18 cellular contexts compared by ENCODE assay signal in the genomic region with DNA sequence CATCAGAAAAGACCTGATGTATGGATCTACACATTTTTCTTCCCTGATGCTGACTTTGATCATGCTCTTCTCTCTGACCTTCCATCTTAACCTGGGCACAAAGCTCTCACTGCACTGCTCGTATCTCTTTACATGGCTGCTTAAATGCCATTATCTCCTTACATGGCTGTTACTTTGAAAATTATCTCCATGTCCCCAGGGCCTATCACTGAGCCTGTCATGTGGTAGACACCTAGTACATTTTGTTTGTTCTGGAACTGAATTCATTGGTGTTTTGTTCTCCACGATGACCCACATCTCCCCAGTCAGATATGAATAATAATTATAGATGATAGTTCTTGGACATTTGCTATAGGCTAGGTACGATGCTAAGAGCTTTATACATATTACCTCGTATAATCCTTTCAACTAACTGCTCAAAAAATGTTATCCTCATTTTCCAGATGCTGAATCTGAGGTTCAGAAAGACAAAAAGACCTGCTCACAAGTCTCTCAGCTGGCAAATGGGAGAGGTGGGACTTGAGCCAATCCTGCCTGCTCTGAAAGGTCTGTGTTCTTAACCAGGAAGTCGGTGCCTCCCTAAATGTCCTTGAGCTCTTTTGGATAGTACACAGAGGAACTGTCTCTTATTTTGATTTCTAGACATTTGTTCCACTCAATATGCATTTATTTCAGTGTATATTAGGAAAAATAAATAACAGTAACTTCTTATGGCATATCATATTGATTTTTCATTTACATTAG. TPM values are rescaled to one million over a fixed set of nuclear protein-coding genes. Genes with fewer than 3 reads are reported as not detected.
DNase-seq lines count a peak whose midpoint lies in the region; ATAC-seq, FAIRE-seq and TF ChIP-seq lines count a peak whose summit lies in the region.
"Had no signal": no experiment of that assay in that cellular context is flagged by ENCODE, and none has a peak within 500 bp of the region (broad histone marks: within the 10 kb centered on the region; RNA-seq: fewer than 3 reads in every experiment).

No MANE protein-coding gene starts in this region.

- H3K4me1 ChIP-seq in body of pancreas (peaks cover 21% of the 10 kb centered on the region), kidney (ENCODE audit: control insufficient read depth in 1 of 2, insufficient read depth in 1 of 2, low read depth in 1 of 2, low read length in 2 of 2) (peaks cover 14 to 24% of the 10 kb centered on the region in 2 donors), suprapubic skin (peaks cover 6% of the 10 kb centered on the region), ascending aorta (no peaks in the 10 kb centered on the region), HAP-1 (no peaks in the 10 kb centered on the region)
- H3K4me1 ChIP-seq: colonic mucosa had no signal

- H3K27me3 ChIP-seq in body of pancreas, result no peaks in the 10 kb centered on the region
- H3K27me3 ChIP-seq in suprapubic skin, result no peaks in the 10 kb centered on the region
- H3K27me3 ChIP-seq in ascending aorta, result no peaks in the 10 kb centered on the region
- no peaks in the 10 kb centered on the region for H3K27me3 ChIP-seq in HAP-1 (ENCODE audit: low read depth)
- H3K27me3 ChIP-seq: BLaER1, colonic mucosa, neutrophil had no signal

- H3K4me3 ChIP-seq in body of pancreas (no peak overlapping the region), kidney (ENCODE audit: low read length in 2 of 2) (no peak overlapping the region), suprapubic skin (no peak overlapping the region), ascending aorta (no peak overlapping the region), HAP-1 (no peak overlapping the region)
- H3K4me3 ChIP-seq: BLaER1, colonic mucosa had no signal

- TF ChIP-seq EP300 in suprapubic skin (IDR thresholded peaks at IDR 0.05), result no peak

- peak; percentile 84 for ATAC-seq in body of pancreas
- ATAC-seq: activated CD4-positive, alpha-beta T cell treated with anti-CD3 and anti-CD28 coated beads for 36 hours; sciatic nerve had no signal

- intact Hi-C loops in body of pancreas (cut with DNase I), result no loop called here
- intact Hi-C loops in kidney (cut with DNase I), result no loop called here
- intact Hi-C loops in ascending aorta (cut with DNase I), result no loop called here

- 18 to 27% methylated on average over 5 of the region's 5 CpGs for WGBS in body of pancreas, 2 donors
- 50% methylated on average over 5 of the region's 5 CpGs for WGBS in suprapubic skin

- H3K9ac ChIP-seq in kidney (ENCODE audit: low read length in 2 of 2), result no peak overlapping the region
- H3K9ac ChIP-seq: BLaER1 had no signal

- H3K36me3 ChIP-seq in body of pancreas (replicated peaks in 1 of 2; ENCODE audit: insufficient read depth in 1 of 2, low read depth in 2 of 2), result no peaks in the 10 kb centered on the region
- no peaks in the 10 kb centered on the region for H3K36me3 ChIP-seq in kidney (ENCODE audit: control insufficient read depth in 1 of 2, insufficient read depth in 2 of 2, low read length in 2 of 2)
- no peaks in the 10 kb centered on the region for H3K36me3 ChIP-seq in suprapubic skin
- no peaks in the 10 kb centered on the region for H3K36me3 ChIP-seq in ascending aorta
- H3K36me3 ChIP-seq in HAP-1 (replicated peaks), result no peaks in the 10 kb centered on the region
- H3K36me3 ChIP-seq: BLaER1, colonic mucosa, neutrophil had no signal

- no peak for TF ChIP-seq CTCF in body of pancreas (IDR thresholded peaks at IDR 0.05)
- no peak for TF ChIP-seq CTCF in kidney (IDR thresholded peaks at IDR 0.05; ENCODE audit: borderline replicate concordance, extremely low read depth, insufficient read depth)
- no peak for TF ChIP-seq CTCF in suprapubic skin (IDR thresholded peaks at IDR 0.05)
- TF ChIP-seq CTCF in ascending aorta (IDR thresholded peaks at IDR 0.05), result no peak

- FAIRE-seq in kidney (lab: Jason Lieb, UNC), result no peak
- no peak for FAIRE-seq in HTR-8/SVneo (lab: Jason Lieb, UNC)

- H3K9me3 ChIP-seq in body of pancreas (no peaks in the 10 kb centered on the region), kidney (ENCODE audit: control insufficient read depth in 1 of 2, low read length in 2 of 2) (no peaks in the 10 kb centered on the region), suprapubic skin (no peaks in the 10 kb centered on the region), ascending aorta (no peaks in the 10 kb centered on the region), HAP-1 (no peaks in the 10 kb centered on the region)
- H3K9me3 ChIP-seq: BLaER1, colonic mucosa, neutrophil had no signal

- DNase-seq in NCI-H774 (lab: John Stamatoyannopoulos, UW) (peak; percentile 14), body of pancreas (peak; percentile 73 to 90 (median 84)), kidney (no peak), suprapubic skin (ENCODE audit: low spot score in 2 of 2) (no peak), ascending aorta (ENCODE audit: low spot score in 2 of 2) (no peak), HTR-8/SVneo (ENCODE audit: insufficient read length, low spot score) (no peak), HAP-1 (ENCODE audit: low spot score in 2 of 2) (no peak)
- DNase-seq: activated CD4-positive, alpha-beta T cell treated with anti-CD3 and anti-CD28 coated beads for 36 hours; activated CD8-positive, alpha-beta memory T cell treated with anti-CD3 and anti-CD28 coated beads, Interleukin-2, amount 50 U/mL, for 4 hours; activated gamma-delta T cell treated with Interleukin-2 at 50 U/mL for 16 hours; colonic mucosa; HCEC 1CT; NCI-H2227 treated with DMSO at 0.1 percent for 48 hours; SHP77 treated with DMSO at 0.1 percent for 48 hours; stimulated activated CD4-positive, alpha-beta T cell treated with anti-CD3 and anti-CD28 coated beads, Interleukin-2, amount 100 ng/mL, for 48 hours had no signal

- in situ Hi-C loops in HAP-1 (cut with MboI; ENCODE audit: low sequenced_read_pairs), result no loop called here

- peak overlapping the region in 3 of 4 donors; percentile 50 to 66 (median 63) for H3K27ac ChIP-seq in body of pancreas
- H3K27ac ChIP-seq in kidney (ENCODE audit: low read depth in 2 of 2, low read length in 2 of 2), result peak overlapping the region; percentile 26 to 33
- H3K27ac ChIP-seq in suprapubic skin, result peak overlapping the region; percentile 17
- H3K27ac ChIP-seq in ascending aorta, result peak overlapping the region in 1 of 2 donors; percentile 2
- H3K27ac ChIP-seq: BLaER1, colonic mucosa, neutrophil had no signal

- TF ChIP-seq POLR2A in body of pancreas (IDR thresholded peaks at IDR 0.05), result no peak
- TF ChIP-seq POLR2A in suprapubic skin (IDR thresholded peaks at IDR 0.05), result no peak

RNA-seq across cellular contexts. Expression of a gene that starts 9.8 kb away (rescaled TPM):
- total RNA-seq in body of pancreas (10 to 100 TPM; 35.3 to 35.6 TPM), kidney (73.0 TPM), suprapubic skin (10 to 100 TPM; 45.2 to 70.7 (median 52.5) TPM), ascending aorta (37.4 TPM)
- 9.5 TPM for polyA plus RNA-seq in kidney (ENCODE audit: insufficient read depth, low read depth, low replicate concordance)

Comparison
In these comparisons a context has a peak if more than half of its experiments do, and no peak if none do; other contexts are left out.
1. DNase-seq: peak in NCI-H774 (single experiment) and body of pancreas (4 of 4); none in kidney (single experiment), suprapubic skin (0 of 2), ascending aorta (0 of 2), HTR-8/SVneo (single experiment) and HAP-1 (0 of 2).